ENCODE assay signal across 10 cellular contexts in the genomic region with DNA sequence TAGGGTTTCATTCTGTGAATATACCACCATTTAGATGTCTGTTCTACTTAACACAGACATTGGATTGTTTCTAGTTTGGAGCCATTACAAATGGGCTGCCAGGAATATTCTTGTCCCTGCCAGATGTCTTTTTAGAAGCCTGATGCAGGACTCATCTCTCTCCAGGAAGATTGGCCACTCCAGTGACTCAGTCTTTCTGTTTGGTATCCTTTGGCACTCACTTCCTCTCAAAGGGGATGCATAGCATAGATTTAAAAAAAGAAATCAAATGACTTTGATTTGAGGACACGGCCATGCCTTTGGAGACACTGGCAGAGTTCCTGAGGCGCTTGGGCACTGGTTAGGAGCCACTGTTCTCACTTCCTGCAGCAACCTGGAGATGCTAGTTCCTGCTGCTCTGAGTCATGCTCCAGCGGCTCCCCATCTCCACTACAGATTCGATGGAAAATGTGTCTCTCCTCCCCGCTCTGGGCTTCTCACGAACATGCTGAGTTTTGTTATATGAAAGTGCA. TPM values are rescaled to one million over a fixed set of nuclear protein-coding genes. Genes with fewer than 3 reads are reported as not detected.
DNase-seq lines count a peak whose midpoint lies in the region; ATAC-seq and TF ChIP-seq lines count a peak whose summit lies in the region.
"Had no signal": no experiment of that assay in that cellular context is flagged by ENCODE, and none has a peak within 500 bp of the region (broad histone marks: within the 10 kb centered on the region; RNA-seq: fewer than 3 reads in every experiment).

No MANE protein-coding gene starts in this region.

- H3K27me3 ChIP-seq in right atrium auricular region (no peaks in the 10 kb centered on the region), stomach (no peaks in the 10 kb centered on the region)
- H3K27me3 ChIP-seq: Peyer's patch had no signal

- POLR2A ChIA-PET in WTC11 (lab: Charles Lee): no interaction called here

- WGBS in stomach, 5 donors: 50 to 76% (median 68%) methylated on average over 6 of the region's 6 CpGs

- no peak overlapping the region for H3K4me3 Mint-ChIP-seq in WTC11
- H3K4me3 Mint-ChIP-seq: activated T-helper 17 cell treated with anti-CD3 and anti-CD28 coated beads, Interleukin-2, amount 50 U/mL, for 72 hours had no signal

- H3K4me1 Mint-ChIP-seq in WTC11: peaks cover 38% of the 10 kb centered on the region
- H3K4me1 Mint-ChIP-seq: activated T-helper 17 cell treated with anti-CD3 and anti-CD28 coated beads, Interleukin-2, amount 50 U/mL, for 72 hours had no signal

- intact Hi-C loops in stomach (cut with DNase I; ENCODE audit: low total_unique reads): no loop called here

- TF ChIP-seq CTCF in astrocyte of the cerebellum (IDR thresholded peaks at IDR 0.05; ENCODE audit: low read depth, low read length, missing control alignments) (no peak), right atrium auricular region (IDR thresholded peaks at IDR 0.05) (no peak), stomach (IDR thresholded peaks at IDR 0.05) (no peak), WTC11 (IDR thresholded peaks at IDR 0.05) (no peak)

- H3K9me3 Mint-ChIP-seq in WTC11: no peaks in the 10 kb centered on the region
- H3K9me3 Mint-ChIP-seq: activated T-helper 17 cell treated with anti-CD3 and anti-CD28 coated beads, Interleukin-2, amount 50 U/mL, for 72 hours had no signal

- no peak for TF ChIP-seq POLR2A in stomach (IDR thresholded peaks at IDR 0.05)

- in situ Hi-C loops in astrocyte of the cerebellum (cut with HindIII; ENCODE audit: low sequenced_read_pairs): no loop called here

- H3K27ac Mint-ChIP-seq in WTC11: no peak overlapping the region; the same call in 1 of the 2 replicates
- H3K27ac Mint-ChIP-seq: activated T-helper 17 cell treated with anti-CD3 and anti-CD28 coated beads, Interleukin-2, amount 50 U/mL, for 72 hours had no signal

- DNase-seq in HT1080 (ENCODE audit: low read depth) (peak; percentile 95), astrocyte of the cerebellum (ENCODE audit: low read depth) (peak; percentile 63), right atrium auricular region (ENCODE audit: low spot score) (peak; percentile 76), stomach (no peak), WTC11 (ENCODE audit: low spot score) (no peak), NCI-H2081 treated with DMSO at 0.1 percent for 48 hours (lab: John Stamatoyannopoulos, UW) (no peak), GDM1 (lab: John Stamatoyannopoulos, UW) (no peak)
- DNase-seq: Peyer's patch had no signal

- H3K9me3 ChIP-seq in right atrium auricular region (no peaks in the 10 kb centered on the region), stomach (no peaks in the 10 kb centered on the region)
- H3K9me3 ChIP-seq: Peyer's patch had no signal

- CTCF ChIA-PET in WTC11 (lab: Charles Lee): no interaction called here

- TF ChIP-seq EP300 in stomach (IDR thresholded peaks at IDR 0.05): no peak

- H3K4me3 ChIP-seq in astrocyte of the cerebellum (ENCODE audit: low read depth, low read length): no peak overlapping the region
- no peak overlapping the region for H3K4me3 ChIP-seq in right atrium auricular region
- H3K4me3 ChIP-seq in stomach: no peak overlapping the region
- H3K4me3 ChIP-seq: Peyer's patch had no signal

- ATAC-seq in GM18520 (IDR thresholded peaks at IDR 0.05; ENCODE audit: unreplicated experiment): no peak
- no peak for ATAC-seq in WTC11
- ATAC-seq: activated T-helper 17 cell treated with anti-CD3 and anti-CD28 coated beads, Interleukin-2, amount 50 U/mL, for 72 hours had no signal

- peak overlapping the region; percentile 64 to 74 for H3K27ac ChIP-seq in right atrium auricular region
- H3K27ac ChIP-seq in stomach: peak overlapping the region in 3 of 5 donors; percentile 4 to 37 (median 36)

- H3K27me3 Mint-ChIP-seq in WTC11 (ENCODE audit: low read depth): no peaks in the 10 kb centered on the region

- H3K36me3 ChIP-seq in right atrium auricular region (no peaks in the 10 kb centered on the region), stomach (no peaks in the 10 kb centered on the region)
- H3K36me3 ChIP-seq: Peyer's patch had no signal

- H3K36me3 Mint-ChIP-seq in WTC11: no peaks in the 10 kb centered on the region

- H3K4me1 ChIP-seq in right atrium auricular region (peaks cover 0 to 35% of the 10 kb centered on the region in 2 donors), stomach (peaks cover 0 to 29% (median 22%) of the 10 kb centered on the region in 4 donors)

TF ChIP-seq in WTC11, 78 proteins besides CTCF, POLR2A, EP300 and RAD21:
- TF ChIP-seq CREB1 (CRISPR knock-in tag; IDR thresholded peaks at IDR 0.05): no peak
- TF ChIP-seq RORB (CRISPR knock-in tag; IDR thresholded peaks at IDR 0.05): no peak
- TF ChIP-seq, protein P1, sequence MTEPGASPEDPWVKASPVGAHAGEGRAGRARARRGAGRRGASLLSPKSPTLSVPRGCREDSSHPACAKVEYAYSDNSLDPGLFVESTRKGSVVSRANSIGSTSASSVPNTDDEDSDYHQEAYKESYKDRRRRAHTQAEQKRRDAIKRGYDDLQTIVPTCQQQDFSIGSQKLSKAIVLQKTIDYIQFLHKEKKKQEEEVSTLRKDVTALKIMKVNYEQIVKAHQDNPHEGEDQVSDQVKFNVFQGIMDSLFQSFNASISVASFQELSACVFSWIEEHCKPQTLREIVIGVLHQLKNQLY (CRISPR knock-in tag; IDR thresholded peaks at IDR 0.05): no peak
- TF ChIP-seq, protein P2, sequence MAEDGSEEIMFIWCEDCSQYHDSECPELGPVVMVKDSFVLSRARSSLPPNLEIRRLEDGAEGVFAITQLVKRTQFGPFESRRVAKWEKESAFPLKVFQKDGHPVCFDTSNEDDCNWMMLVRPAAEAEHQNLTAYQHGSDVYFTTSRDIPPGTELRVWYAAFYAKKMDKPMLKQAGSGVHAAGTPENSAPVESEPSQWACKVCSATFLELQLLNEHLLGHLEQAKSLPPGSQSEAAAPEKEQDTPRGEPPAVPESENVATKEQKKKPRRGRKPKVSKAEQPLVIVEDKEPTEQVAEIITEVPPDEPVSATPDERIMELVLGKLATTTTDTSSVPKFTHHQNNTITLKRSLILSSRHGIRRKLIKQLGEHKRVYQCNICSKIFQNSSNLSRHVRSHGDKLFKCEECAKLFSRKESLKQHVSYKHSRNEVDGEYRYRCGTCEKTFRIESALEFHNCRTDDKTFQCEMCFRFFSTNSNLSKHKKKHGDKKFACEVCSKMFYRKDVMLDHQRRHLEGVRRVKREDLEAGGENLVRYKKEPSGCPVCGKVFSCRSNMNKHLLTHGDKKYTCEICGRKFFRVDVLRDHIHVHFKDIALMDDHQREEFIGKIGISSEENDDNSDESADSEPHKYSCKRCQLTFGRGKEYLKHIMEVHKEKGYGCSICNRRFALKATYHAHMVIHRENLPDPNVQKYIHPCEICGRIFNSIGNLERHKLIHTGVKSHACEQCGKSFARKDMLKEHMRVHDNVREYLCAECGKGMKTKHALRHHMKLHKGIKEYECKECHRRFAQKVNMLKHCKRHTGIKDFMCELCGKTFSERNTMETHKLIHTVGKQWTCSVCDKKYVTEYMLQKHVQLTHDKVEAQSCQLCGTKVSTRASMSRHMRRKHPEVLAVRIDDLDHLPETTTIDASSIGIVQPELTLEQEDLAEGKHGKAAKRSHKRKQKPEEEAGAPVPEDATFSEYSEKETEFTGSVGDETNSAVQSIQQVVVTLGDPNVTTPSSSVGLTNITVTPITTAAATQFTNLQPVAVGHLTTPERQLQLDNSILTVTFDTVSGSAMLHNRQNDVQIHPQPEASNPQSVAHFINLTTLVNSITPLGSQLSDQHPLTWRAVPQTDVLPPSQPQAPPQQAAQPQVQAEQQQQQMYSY (CRISPR knock-in tag; IDR thresholded peaks at IDR 0.05): no peak

RNA-seq across cellular contexts. Expression of a gene that starts 3.5 kb away (rescaled TPM):
- not detected in 2 replicates for total RNA-seq in HT1080 (2014; rRNA removed; shearing (Covaris generic))
- polyA plus RNA-seq in HT1080 (2015; cell fraction: cytosol; rRNA removed): 0.01 TPM in 1 of 2 replicates, not detected in the other
- not detected in 2 replicates for polyA plus RNA-seq in HT1080 (2015; cell fraction: nucleus; rRNA removed)
- 1 to 10 TPM; 4.4 to 9.0 TPM for total RNA-seq in right atrium auricular region
- total RNA-seq in stomach: 1 to 10 TPM in 4 of 5 donors, not detected in 1; 1.7 to 6.8 (median 4.5) TPM
- under 1 TPM; 0.10 to 0.46 (median 0.37) TPM for polyA plus RNA-seq in stomach
- total RNA-seq in WTC11 (2021): not detected in 3 replicates
- total RNA-seq: activated T-helper 17 cell treated with anti-CD3 and anti-CD28 coated beads, Interleukin-2, amount 50 U/mL, for 72 hours had no signal

Comparison
In these comparisons a context has a peak if more than half of its experiments do, and no peak if none do; other contexts are left out.
1. DNase-seq: peak in HT1080 (single experiment), astrocyte of the cerebellum (single experiment) and right atrium auricular region (single experiment); none in stomach (single experiment), WTC11 (single experiment), NCI-H2081 treated with DMSO at 0.1 percent for 48 hours (single experiment) and GDM1 (single experiment).